In genomic region chr6:31525553-31525931, GRCh38 we compare ENCODE assay signal across 1 cellular context.
TF ChIP-seq lines count a peak whose summit lies in the region.

No MANE protein-coding gene starts in this region.

TF ChIP-seq in IMR-90, 13 proteins besides CTCF, POLR2A, EP300 and RAD21 (continued from another document):
- no peak for TF ChIP-seq BHLHE40 (IDR thresholded peaks at IDR 0.05; ENCODE audit: low read depth, low read length)
TF ChIP-seq in IMR-90: peak in this region for 0.
